Comparison of ENCODE assay signal across 8 cellular contexts in genomic region chr10:8054243-8054497, GRCh38. TPM values are rescaled to one million over a fixed set of nuclear protein-coding genes. Genes with fewer than 3 reads are reported as not detected.
DNase-seq lines count a peak whose midpoint lies in the region; ATAC-seq and TF ChIP-seq lines count a peak whose summit lies in the region.

No MANE protein-coding gene starts in this region.

- TF ChIP-seq POLR2A in transverse colon (IDR thresholded peaks at IDR 0.05), result no peak

- no peaks in the 10 kb centered on the region for H3K9me3 ChIP-seq in iPS-18c (ENCODE audit: control insufficient read depth, insufficient read depth, low read length)
- no peaks in the 10 kb centered on the region for H3K9me3 ChIP-seq in transverse colon

- TF ChIP-seq EP300 in transverse colon (IDR thresholded peaks at IDR 0.05; ENCODE audit: low read depth), result no peak

- H3K36me3 ChIP-seq in transverse colon, result no peaks in the 10 kb centered on the region

- peak overlapping the region; percentile 99 for H3K4me3 Mint-ChIP-seq in activated T-helper 1 cell treated with anti-CD3 and anti-CD28 coated beads, Interleukin-12 subunit alpha, Interleukin-12 subunit beta, Interleukin-2, Interleukin-4 antibody, amounts not matched to agents 30 ng/mL and 10 ng/mL and 1 ng/mL, durations not matched to agents 14 hours and 24 hours and 36 hours

- peaks cover 19% of the 10 kb centered on the region for H3K27me3 Mint-ChIP-seq in activated T-helper 1 cell treated with anti-CD3 and anti-CD28 coated beads, Interleukin-12 subunit alpha, Interleukin-12 subunit beta, Interleukin-2, Interleukin-4 antibody, amounts not matched to agents 30 ng/mL and 10 ng/mL and 1 ng/mL, durations not matched to agents 14 hours and 24 hours and 36 hours (ENCODE audit: insufficient read depth)

- H3K4me1 ChIP-seq in transverse colon, result peaks cover 27 to 68% (median 60%) of the 10 kb centered on the region in 4 donors

- ATAC-seq in GM18858 (IDR thresholded peaks at IDR 0.05; ENCODE audit: unreplicated experiment) (peak; percentile 4), HG02798 (IDR thresholded peaks at IDR 0.05; ENCODE audit: poor library complexity, unreplicated experiment) (peak; percentile 22), HG03469 (IDR thresholded peaks at IDR 0.05; ENCODE audit: unreplicated experiment) (no peak), HG03571 (IDR thresholded peaks at IDR 0.05; ENCODE audit: unreplicated experiment) (no peak)

- H3K27ac Mint-ChIP-seq in activated T-helper 1 cell treated with anti-CD3 and anti-CD28 coated beads, Interleukin-12 subunit alpha, Interleukin-12 subunit beta, Interleukin-2, Interleukin-4 antibody, amounts not matched to agents 30 ng/mL and 10 ng/mL and 1 ng/mL, durations not matched to agents 14 hours and 24 hours and 36 hours, result peak overlapping the region; percentile 99

- intact Hi-C loops in activated T-helper 1 cell treated with anti-CD3 and anti-CD28 coated beads, Interleukin-12 subunit alpha, Interleukin-12 subunit beta, Interleukin-2, Interleukin-4 antibody, amounts not matched to agents 30 ng/mL and 10 ng/mL and 1 ng/mL, durations not matched to agents 14 hours and 24 hours and 36 hours (cut with micrococcal nuclease), result loop anchor here (1.0 to 10.0 kb wide), 8 partner anchors 128 to 1021 kb away; no protein-coding TSS in a partner anchor
- intact Hi-C loops in transverse colon (cut with DNase I; ENCODE audit: low total_unique reads), result no loop called here

- peak overlapping the region in 2 of 4 donors; percentile 14 to 63 for H3K27ac ChIP-seq in transverse colon

- in situ Hi-C loops in transverse colon (cut with MboI; ENCODE audit: low pct_ligation_motif_present in 1 of 4, low pct_unique_long_range_greater_than_20kb in 1 of 4, low sequenced_read_pairs in 3 of 4), result no loop called here

- no peak for DNase-seq in activated T-helper 1 cell treated with anti-CD3 and anti-CD28 coated beads, Interleukin-12 subunit alpha, Interleukin-12 subunit beta, Interleukin-2, Interleukin-4 antibody, amounts not matched to agents 30 ng/mL and 10 ng/mL and 1 ng/mL, durations not matched to agents 14 hours and 24 hours and 36 hours (ENCODE audit: low spot score)
- DNase-seq in transverse colon (no peak), NCI-H82 treated with DMSO at 0.1 percent for 48 hours (lab: John Stamatoyannopoulos, UW; ENCODE audit: unreplicated experiment) (no peak)

- peaks cover 28% of the 10 kb centered on the region for H3K36me3 Mint-ChIP-seq in activated T-helper 1 cell treated with anti-CD3 and anti-CD28 coated beads, Interleukin-12 subunit alpha, Interleukin-12 subunit beta, Interleukin-2, Interleukin-4 antibody, amounts not matched to agents 30 ng/mL and 10 ng/mL and 1 ng/mL, durations not matched to agents 14 hours and 24 hours and 36 hours (ENCODE audit: low read depth)

- H3K4me1 Mint-ChIP-seq in activated T-helper 1 cell treated with anti-CD3 and anti-CD28 coated beads, Interleukin-12 subunit alpha, Interleukin-12 subunit beta, Interleukin-2, Interleukin-4 antibody, amounts not matched to agents 30 ng/mL and 10 ng/mL and 1 ng/mL, durations not matched to agents 14 hours and 24 hours and 36 hours (ENCODE audit: low read depth), result peaks cover 44% of the 10 kb centered on the region

- WGBS in transverse colon (ENCODE audit: low coverage in 1 of 2), 2 donors, result 0 to 1% methylated on average over 2 to 8 of the region's 25 CpGs

- H3K4me3 ChIP-seq in iPS-18c (ENCODE audit: insufficient read depth, low read depth, low read length) (peak overlapping the region; percentile 60), transverse colon (peak overlapping the region in 3 of 4 donors; percentile 30 to 63 (median 43))

- TF ChIP-seq CTCF in transverse colon (IDR thresholded peaks at IDR 0.05), result no peak

- no peaks in the 10 kb centered on the region for H3K9me3 Mint-ChIP-seq in activated T-helper 1 cell treated with anti-CD3 and anti-CD28 coated beads, Interleukin-12 subunit alpha, Interleukin-12 subunit beta, Interleukin-2, Interleukin-4 antibody, amounts not matched to agents 30 ng/mL and 10 ng/mL and 1 ng/mL, durations not matched to agents 14 hours and 24 hours and 36 hours

- peaks cover 100% of the 10 kb centered on the region for H3K27me3 ChIP-seq in transverse colon

RNA-seq across cellular contexts. Expression of gene GATA3, which starts 0.3 kb away (rescaled TPM):
- 79.5 TPM in 2 replicates for total RNA-seq in activated T-helper 1 cell treated with anti-CD3 and anti-CD28 coated beads, Interleukin-12 subunit alpha, Interleukin-12 subunit beta, Interleukin-2, Interleukin-4 antibody, amounts not matched to agents 30 ng/mL and 10 ng/mL and 1 ng/mL, durations not matched to agents 14 hours and 24 hours and 36 hours
- total RNA-seq in transverse colon, result under 1 TPM in 1 of 4 donors, not detected in 3; 0.48 TPM

Comparison
In these comparisons a context has a peak if more than half of its experiments do, and no peak if none do; other contexts are left out.
1. ATAC-seq: peak in GM18858 (single experiment) and HG02798 (single experiment); none in HG03469 (single experiment) and HG03571 (single experiment).
2. RNA of gene GATA3, which starts 0.3 kb away (total RNA-seq): 79.5 TPM in activated T-helper 1 cell treated with anti-CD3 and anti-CD28 coated beads, Interleukin-12 subunit alpha, Interleukin-12 subunit beta, Interleukin-2, Interleukin-4 antibody, amounts not matched to agents 30 ng/mL and 10 ng/mL and 1 ng/mL, durations not matched to agents 14 hours and 24 hours and 36 hours; 0.48 TPM in transverse colon; every median in the first group is over 10 times any median in the second.